In the genomic region with DNA sequence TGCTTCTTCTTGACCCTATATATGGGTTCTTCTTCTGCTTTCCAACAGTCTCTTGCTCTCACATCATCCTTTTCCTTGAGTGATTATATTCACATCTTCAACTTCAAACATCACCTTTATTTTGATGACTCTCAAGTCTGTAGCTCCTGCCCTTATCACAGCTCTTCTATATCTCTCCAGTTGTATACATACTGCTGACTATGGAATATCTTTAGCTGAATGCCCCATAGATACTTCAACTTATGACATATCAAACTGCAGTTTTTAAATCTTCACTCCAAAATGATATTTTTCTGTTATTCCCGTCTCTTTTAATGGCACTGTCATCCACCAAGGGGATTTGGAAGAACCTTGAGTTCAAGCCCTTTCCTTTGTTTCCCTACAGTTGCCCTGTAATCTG, we compare ENCODE assay signal across 34 cellular contexts.
"Had no signal": no experiment of that assay in that cellular context is flagged by ENCODE, and none has a peak within 500 bp of the region (broad histone marks: within the 10 kb centered on the region; RNA-seq: fewer than 3 reads in every experiment).

No MANE protein-coding gene starts in this region.

- H3K9me3 ChIP-seq: MG63 had no signal

- H3K4me3 ChIP-seq: MG63 had no signal

- H3K27me3 ChIP-seq: MG63 had no signal

- DNase-seq: Karpas-422, Kasumi-1, MG63, MM.1S, MV-4-11, NCI-H1048, NCI-H1092, NCI-H1092 treated with DMSO at 0.1 percent for 48 hours, NCI-H1105, NCI-H1105 treated with DMSO at 0.1 percent for 48 hours, NCI-H1417, NCI-H1417 treated with DMSO at 0.1 percent for 48 hours, NCI-H1436, NCI-H1436 treated with DMSO at 0.1 percent for 48 hours, NCI-H146, NCI-H1694, NCI-H1694 treated with DMSO at 0.1 percent for 48 hours, NCI-H187, NCI-H187 treated with DMSO at 0.1 percent for 48 hours, NCI-H1930, NCI-H2029, NCI-H2029 treated with DMSO at 0.1 percent for 48 hours, NCI-H2081, NCI-H2081 treated with DMSO at 0.1 percent for 48 hours, NCI-H2107, NCI-H2171, NCI-H2171 treated with DMSO at 0.1 percent for 48 hours, NCI-H2227 treated with DMSO at 0.1 percent for 48 hours, NCI-H226, NCI-H345, NCI-H446, NCI-H446 treated with DMSO at 0.1 percent for 48 hours, NCI-H510A, NCI-H510A treated with DMSO at 0.1 percent for 48 hours had no signal

- H3K36me3 ChIP-seq: MG63 had no signal
